1 cellular context compared by ENCODE assay signal in the genomic region with DNA sequence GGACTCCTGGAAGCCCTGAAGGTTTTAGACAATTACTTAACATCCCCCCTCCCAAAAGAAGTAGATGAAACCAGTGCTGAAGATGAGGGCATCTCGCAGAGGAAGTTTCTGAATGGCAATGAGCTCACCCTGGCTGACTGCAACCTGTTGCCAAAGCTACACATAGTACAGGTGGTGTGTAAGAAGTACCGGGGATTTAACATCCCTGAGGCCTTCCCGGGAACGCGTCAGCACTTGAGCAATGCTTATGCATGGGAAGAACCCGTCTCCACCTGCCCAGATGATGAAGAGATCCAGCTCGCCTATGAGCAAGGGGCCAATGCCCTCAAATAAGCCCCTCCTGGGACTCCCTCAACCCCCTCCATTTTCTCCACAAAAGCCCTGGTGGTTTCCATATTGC.
TF ChIP-seq lines count a peak whose summit lies in the region.

No MANE protein-coding gene starts in this region.

TF ChIP-seq in WTC11, 78 proteins besides CTCF, POLR2A, EP300 and RAD21 (continued from another document):
- TF ChIP-seq MXD4 (CRISPR knock-in tag; IDR thresholded peaks at IDR 0.05; ENCODE audit: borderline replicate concordance) (no peak), IRF1 (CRISPR knock-in tag; IDR thresholded peaks at IDR 0.05) (no peak), PREB (CRISPR knock-in tag; IDR thresholded peaks at IDR 0.05; ENCODE audit: borderline replicate concordance) (no peak), RORB (CRISPR knock-in tag; IDR thresholded peaks at IDR 0.05) (no peak), CREB1 (CRISPR knock-in tag; IDR thresholded peaks at IDR 0.05) (no peak), FOXK1 (CRISPR knock-in tag; IDR thresholded peaks at IDR 0.05) (no peak), CREM (CRISPR knock-in tag; IDR thresholded peaks at IDR 0.05) (no peak), TCF7 (CRISPR knock-in tag; IDR thresholded peaks at IDR 0.05; ENCODE audit: low read depth) (no peak)
